Comparison of ENCODE assay signal across 8 cellular contexts in the genomic region with DNA sequence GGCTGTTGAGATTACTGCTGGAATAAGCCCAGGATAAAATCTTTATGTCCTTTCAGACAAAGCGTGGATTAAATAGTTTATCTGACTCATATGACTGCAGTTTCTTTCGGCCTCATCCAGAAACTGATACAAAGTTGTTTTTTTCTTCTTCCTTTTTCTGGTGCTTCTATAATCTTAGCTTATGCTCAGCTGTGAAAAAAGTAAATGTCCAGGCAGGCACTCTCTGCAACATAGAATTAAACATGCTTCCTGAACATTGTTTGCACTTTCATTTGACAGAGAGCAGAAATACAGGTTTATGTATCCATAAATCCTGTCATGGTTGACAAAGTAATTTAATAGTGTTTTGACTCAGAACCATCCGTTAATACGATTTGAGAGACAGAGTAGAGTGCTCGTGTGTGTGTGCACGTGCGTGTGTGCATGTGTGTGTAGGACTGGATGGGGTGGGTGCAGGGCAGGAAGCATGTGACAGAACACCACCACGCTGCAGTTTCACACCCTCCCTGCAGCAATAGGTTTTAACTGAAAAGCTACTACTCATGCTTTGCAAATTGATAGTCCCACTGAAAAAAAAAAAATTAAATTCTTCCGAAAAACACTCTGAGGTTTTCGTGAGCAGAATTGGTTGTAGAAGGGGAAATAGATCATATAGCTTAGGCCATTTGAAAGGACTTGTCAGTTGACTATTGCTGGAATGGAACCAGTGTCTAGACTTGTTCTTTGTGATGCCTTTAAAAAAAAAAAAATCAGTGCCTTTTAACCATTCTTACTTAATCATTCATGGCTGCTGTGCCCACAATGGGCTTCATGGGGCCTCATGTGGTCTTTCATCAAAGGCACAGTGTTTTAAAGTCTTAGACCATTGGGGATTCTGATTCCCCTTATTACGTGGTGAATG.
DNase-seq lines count a peak whose midpoint lies in the region; ATAC-seq, FAIRE-seq and TF ChIP-seq lines count a peak whose summit lies in the region.

No MANE protein-coding gene starts in this region.

- H4K5ac ChIP-seq in IMR-90 (ENCODE audit: low read depth, low read length) = no peak overlapping the region

- POLR2A ChIA-PET in IMR-90 (lab: Charles Lee; ENCODE audit: unreplicated experiment) = no interaction called here
- POLR2A ChIA-PET in K562 (lab: Yijun Ruan, JAX) = no interaction called here

- in situ Hi-C loops in IMR-90 (cut with MboI; ENCODE audit: low sequenced_read_pairs) (no loop called here), K562 (cut with MboI) (no loop called here)

- no peak overlapping the region for H2BK20ac ChIP-seq in IMR-90 (ENCODE audit: low read depth, low read length)

- H3K4me3 ChIP-seq in IMR-90 (ENCODE audit: insufficient read depth, low read depth, low read length) = no peak overlapping the region
- H3K4me3 ChIP-seq in K562 = no peak overlapping the region
- H3K4me3 ChIP-seq in mononuclear cell (ENCODE audit: low read length) = peak overlapping the region; percentile 7
- peak overlapping the region; percentile 10 to 47 (median 39) for H3K4me3 ChIP-seq in subcutaneous abdominal adipose tissue (ENCODE audit: low read depth in 1 of 5, low read length in 5 of 5)

- H3K4me1 ChIP-seq in IMR-90 (ENCODE audit: control insufficient read depth, insufficient read depth, low read length) (peaks cover 7% of the 10 kb centered on the region), K562 (replicated peaks in 1 of 2; ENCODE audit: control insufficient read depth in 2 of 2, insufficient read depth in 2 of 2, low read length in 2 of 2) (peaks cover 0 to under 1% of the 10 kb centered on the region in 2 experiments; a peak in 2 of 5 replicates), mononuclear cell (ENCODE audit: insufficient read depth, low read length) (peaks cover 15% of the 10 kb centered on the region), subcutaneous abdominal adipose tissue (ENCODE audit: control insufficient read depth in 5 of 5, insufficient read depth in 5 of 5, low read length in 5 of 5) (peaks cover 0 to 43% (median 34%) of the 10 kb centered on the region in 5 donors)

- CTCF ChIA-PET in IMR-90 (lab: Yijun Ruan, JAX) = interaction anchor here (1.0 kb wide), 1 partner anchor 65 kb away, joined by 3 read pairs; no protein-coding TSS in a partner anchor
- CTCF ChIA-PET in K562 (lab: Yijun Ruan, JAX; ENCODE audit: low intra/inter-chr PET ratio) = no interaction called here

- TF ChIP-seq RAD21 in IMR-90 (IDR thresholded peaks at IDR 0.05; ENCODE audit: low read length) (no peak), K562 (CRISPR knock-in tag; conservative IDR thresholded peaks at IDR 0.05 in 1 of 2, IDR thresholded peaks at IDR 0.05 in 1 of 2) (no peak)

- H3K56ac ChIP-seq in IMR-90 (ENCODE audit: extremely low read depth, insufficient read depth, low read length) = no peak overlapping the region

- H2BK5ac ChIP-seq in IMR-90 (ENCODE audit: low read depth, low read length, poor library complexity, severe bottlenecking) = no peak overlapping the region

- H4K91ac ChIP-seq in IMR-90 (ENCODE audit: insufficient read depth, low read depth, low read length) = no peak overlapping the region

- H3K4me2 ChIP-seq in IMR-90 (ENCODE audit: low read depth, low read length) (peak overlapping the region; percentile 63), K562 (ENCODE audit: insufficient read depth, low read length) (no peak overlapping the region)

- peaks cover 70% of the 10 kb centered on the region for H3K79me2 ChIP-seq in K562 (ENCODE audit: control insufficient read depth, insufficient read depth, low read length)

- H3K4ac ChIP-seq in IMR-90 (ENCODE audit: low read depth, low read length) = no peak overlapping the region

- peak overlapping the region; percentile 4; the same call in 1 of the 2 replicates for H3K18ac ChIP-seq in IMR-90 (ENCODE audit: low read depth, low read length)

- no CpG with 5 or more reads among the region's 11 CpGs for WGBS in IMR-90 (ENCODE audit: extremely low coverage in 2 of 2, insufficient read length in 1 of 2), 2 experiments
- WGBS in K562 (ENCODE audit: insufficient coverage, low coverage, missing lambda C conversion rate) = 77% methylated on average over 11 of the region's 11 CpGs

- dilution Hi-C loops in IMR-90 (cut with HindIII; ENCODE audit: low sequenced_read_pairs, unreplicated experiment) = no loop called here

- H4K20me1 ChIP-seq in IMR-90 (ENCODE audit: insufficient read depth, low read length) (peaks cover 7% of the 10 kb centered on the region; the same call in 1 of the 2 replicates), K562 (replicated peaks; ENCODE audit: control insufficient read depth, insufficient read depth, low read length) (0 out of 2 replicates have a peak, but pooled peaks cover 6% of the 10 kb centered on the region)

- peak overlapping the region; percentile 58; the same call in 1 of the 2 replicates for H3K23ac ChIP-seq in IMR-90 (ENCODE audit: low read depth, low read length)

- FAIRE-seq in K562 (lab: Jason Lieb, UNC) = peak; percentile 49

- peaks cover 18 to 44% of the 10 kb centered on the region in 2 experiments for H3K79me1 ChIP-seq in IMR-90 (ENCODE audit: low read depth in 1 of 2, low read length in 2 of 2)

- H3K9me1 ChIP-seq in IMR-90 (ENCODE audit: insufficient read depth, low read length) (peaks cover 2% of the 10 kb centered on the region; the same call in 1 of the 2 replicates), K562 (ENCODE audit: control insufficient read depth, insufficient read depth, low read length) (no peaks in the 10 kb centered on the region)

- no peak overlapping the region for H2AK9ac ChIP-seq in IMR-90 (replicated peaks; ENCODE audit: low read depth, low read length, poor library complexity)

- intact Hi-C loops in IMR-90 (cut with micrococcal nuclease) (no loop called here), K562 (cut with micrococcal nuclease) (no loop called here)

- no peaks in the 10 kb centered on the region for H3K27me3 ChIP-seq in IMR-90 (ENCODE audit: control insufficient read depth, insufficient read depth, low read length)
- H3K27me3 ChIP-seq in K562 (ENCODE audit: control insufficient read depth in 2 of 2, insufficient read depth in 2 of 2, low read length in 2 of 2) = no peaks in the 10 kb centered on the region
- no peaks in the 10 kb centered on the region for H3K27me3 ChIP-seq in mononuclear cell (ENCODE audit: insufficient read depth, low read length)
- no peaks in the 10 kb centered on the region for H3K27me3 ChIP-seq in subcutaneous abdominal adipose tissue (ENCODE audit: control insufficient read depth in 5 of 5, insufficient read depth in 4 of 5, low read length in 5 of 5)

- H3K27ac ChIP-seq in IMR-90 (ENCODE audit: insufficient read depth, low read length) (no peak overlapping the region), K562 (ENCODE audit: extremely low read depth, low read depth, low read length) (no peak overlapping the region), subcutaneous abdominal adipose tissue (ENCODE audit: low read depth, low read length) (peak overlapping the region; percentile 67)

- H2AFZ ChIP-seq in IMR-90 (replicated peaks; ENCODE audit: low read length, poor library complexity) (no peak overlapping the region), K562 (ENCODE audit: low read depth, low read length) (no peak overlapping the region)

- TF ChIP-seq CTCF in IMR-90 (conservative IDR thresholded peaks at IDR 0.05; ENCODE audit: low read depth, low read length) (no peak), K562 (IDR thresholded peaks at IDR 0.05 in 2 of 3, conservative IDR thresholded peaks at IDR 0.05 in 1 of 3; ENCODE audit: insufficient read depth in 2 of 3, low read depth in 1 of 3, low read length in 3 of 3) (no peak)

- BruUV-seq in IMR-90 (replicated peaks; lab: Mats Ljungman, UMichigan) = no TSS peak
- BruUV-seq in K562 (replicated peaks; lab: Mats Ljungman, UMichigan) = no TSS peak

- no peak overlapping the region for H2BK120ac ChIP-seq in IMR-90 (ENCODE audit: low read depth, low read length)

- DNase-seq in D341Med (ENCODE audit: low spot score) (peak; percentile 41), IMR-90 (peak; percentile 62), K562 (ENCODE audit: extremely low read depth in 1 of 4, low spot score in 3 of 4) (no peak), AML-193 (lab: John Stamatoyannopoulos, UW) (no peak)

- no peak overlapping the region for H3K14ac ChIP-seq in IMR-90 (replicated peaks; ENCODE audit: low read depth, low read length)

- no peaks in the 10 kb centered on the region for H3K9me3 ChIP-seq in IMR-90 (ENCODE audit: control insufficient read depth, insufficient read depth, low read length)
- H3K9me3 ChIP-seq in K562 (replicated peaks; ENCODE audit: control insufficient read depth, insufficient read depth, low read depth, low read length) = no peaks in the 10 kb centered on the region
- H3K9me3 ChIP-seq in mononuclear cell (ENCODE audit: low read depth, low read length) = no peaks in the 10 kb centered on the region
- H3K9me3 ChIP-seq in subcutaneous abdominal adipose tissue (ENCODE audit: control insufficient read depth in 5 of 5, low read length in 5 of 5) = no peaks in the 10 kb centered on the region

- TF ChIP-seq EP300 in K562 (IDR thresholded peaks at IDR 0.05; ENCODE audit: low read length) = no peak

- H4K8ac ChIP-seq in IMR-90 (ENCODE audit: low read depth in 2 of 2, low read length in 2 of 2) = no peak overlapping the region

- H2BK15ac ChIP-seq in IMR-90 (ENCODE audit: low read depth, low read length) = no peak overlapping the region

- no peak overlapping the region for H2AK5ac ChIP-seq in IMR-90 (ENCODE audit: low read depth, low read length)

- ATAC-seq in GM21367 (IDR thresholded peaks at IDR 0.05; ENCODE audit: unreplicated experiment) = peak; percentile 88
- ATAC-seq in IMR-90 (ENCODE audit: low read depth) = peak; percentile 67
- peak; percentile 69 for ATAC-seq in SK-N-SH treated with all-trans-retinoic acid at 6 μM for 48 hours
- ATAC-seq in K562 = 0 out of 3 replicates have a peak, but pooled peaks have one; percentile 29

- TF ChIP-seq POLR2A in IMR-90 (IDR thresholded peaks at IDR 0.05; ENCODE audit: low read depth, low read length) (no peak), K562 (conservative IDR thresholded peaks at IDR 0.05) (no peak)

- H3K9ac ChIP-seq in IMR-90 (ENCODE audit: low read depth, low read length) (no peak overlapping the region), K562 (ENCODE audit: insufficient read depth in 1 of 2, low read depth in 2 of 2, low read length in 2 of 2) (no peak overlapping the region), subcutaneous abdominal adipose tissue (ENCODE audit: low read length in 5 of 5) (peak overlapping the region in 1 of 5 donors; percentile 47)

- H3K36me3 ChIP-seq in IMR-90 (ENCODE audit: control insufficient read depth, insufficient read depth, low read length) (no peaks in the 10 kb centered on the region), K562 (ENCODE audit: control insufficient read depth, insufficient read depth, low read length) (peaks cover 9% of the 10 kb centered on the region; the same call in 1 of the 3 replicates), subcutaneous abdominal adipose tissue (ENCODE audit: control insufficient read depth in 5 of 5, insufficient read depth in 5 of 5, low read length in 5 of 5) (no peaks in the 10 kb centered on the region)

TF ChIP-seq in IMR-90, 13 proteins besides CTCF, POLR2A, EP300 and RAD21 (continues in another document):
- TF ChIP-seq RFX5 (IDR thresholded peaks at IDR 0.05; ENCODE audit: low read depth, low read length) = no peak

TF ChIP-seq in SK-N-SH treated with all-trans-retinoic acid at 6 μM for 48 hours, 23 proteins besides CTCF, POLR2A, EP300 and RAD21 (continues in another document):
- no peak for TF ChIP-seq ZFP3 (CRISPR knock-in tag; IDR thresholded peaks at IDR 0.05)

Comparison
In these comparisons a context has a peak if more than half of its experiments do, and no peak if none do; other contexts are left out.
1. DNase-seq: peak in D341Med (single experiment) and IMR-90 (single experiment); none in K562 (0 of 4) and AML-193 (0 of 2).
2. ATAC-seq: peak in every context shown above with its lines; median percentile 88 in GM21367; 69 in SK-N-SH treated with all-trans-retinoic acid at 6 μM for 48 hours; 67 in IMR-90; 29 in K562.
3. H3K4me3 ChIP-seq: peak in mononuclear cell (single experiment) and subcutaneous abdominal adipose tissue (5 of 5); none in IMR-90 (single experiment) and K562 (single experiment).